In genomic region chr6:7880718-7881107, GRCh38 we compare ENCODE assay signal across 24 cellular contexts. TPM values are rescaled to one million over a fixed set of nuclear protein-coding genes. Genes with fewer than 3 reads are reported as not detected.
DNase-seq lines count a peak whose midpoint lies in the region; ATAC-seq, FAIRE-seq and TF ChIP-seq lines count a peak whose summit lies in the region.
"Had no signal": no experiment of that assay in that cellular context is flagged by ENCODE, and none has a peak within 500 bp of the region (broad histone marks: within the 10 kb centered on the region; RNA-seq: fewer than 3 reads in every experiment).

No MANE protein-coding gene starts in this region.

- no peak overlapping the region for H3K4me2 ChIP-seq in K562 (ENCODE audit: insufficient read depth, low read length)
- H3K4me2 ChIP-seq: A549 had no signal

- no peaks in the 10 kb centered on the region for H3K79me2 ChIP-seq in K562 (ENCODE audit: control insufficient read depth, insufficient read depth, low read length)

- no TSS peak for BruUV-seq in K562 (replicated peaks; lab: Mats Ljungman, UMichigan)

- H3K27ac ChIP-seq in heart right ventricle: no peak overlapping the region
- no peak overlapping the region for H3K27ac ChIP-seq in K562 (ENCODE audit: extremely low read depth, low read depth, low read length)
- H3K27ac ChIP-seq: 22Rv1, A549, C4-2B, GM23248, HL-60 had no signal

- peaks cover 1% of the 10 kb centered on the region; the same call in 1 of the 2 replicates for H4K20me1 ChIP-seq in K562 (replicated peaks; ENCODE audit: control insufficient read depth, insufficient read depth, low read length)

- H3K4me3 ChIP-seq in heart right ventricle (no peak overlapping the region), K562 (no peak overlapping the region)
- H3K4me3 ChIP-seq: A549, GM23248 had no signal

- H3K4me1 ChIP-seq in heart right ventricle (no peaks in the 10 kb centered on the region), K562 (replicated peaks in 1 of 2; ENCODE audit: control insufficient read depth in 2 of 2, insufficient read depth in 2 of 2, low read length in 2 of 2) (no peaks in the 10 kb centered on the region)
- H3K4me1 ChIP-seq: Caco-2 had no signal

- no peak for FAIRE-seq in K562 (lab: Jason Lieb, UNC)
- FAIRE-seq: A549, D721Med, GM18507, GM19239, H54 had no signal

- H3K9ac ChIP-seq in K562 (ENCODE audit: insufficient read depth in 1 of 2, low read depth in 2 of 2, low read length in 2 of 2): no peak overlapping the region
- H3K9ac ChIP-seq: GM23248 had no signal

- CTCF ChIA-PET in K562 (lab: Yijun Ruan, JAX; ENCODE audit: low intra/inter-chr PET ratio): no interaction called here

- intact Hi-C loops in cardiac septum (cut with DNase I) (no loop called here), heart right ventricle (cut with DNase I) (no loop called here), K562 (cut with micrococcal nuclease) (no loop called here)

- no peak overlapping the region for H2AFZ ChIP-seq in K562 (ENCODE audit: low read depth, low read length)
- H2AFZ ChIP-seq: GM23248 had no signal

- POLR2A ChIA-PET in K562 (lab: Yijun Ruan, JAX): interaction anchor here (0.7 to 4.0 kb wide), 6 partner anchors 8 to 72 kb away, joined by 3 to 12 read pairs (median 5); no protein-coding TSS in a partner anchor

- H3K27me3 ChIP-seq in heart right ventricle (no peaks in the 10 kb centered on the region), K562 (ENCODE audit: control insufficient read depth in 2 of 2, insufficient read depth in 2 of 2, low read length in 2 of 2) (no peaks in the 10 kb centered on the region; a peak in 1 of 5 replicates)

- no peaks in the 10 kb centered on the region for H3K9me3 ChIP-seq in heart right ventricle
- no peaks in the 10 kb centered on the region for H3K9me3 ChIP-seq in K562 (replicated peaks; ENCODE audit: control insufficient read depth, insufficient read depth, low read depth, low read length)
- H3K9me3 ChIP-seq: A549, Caco-2 had no signal

- no peak for ATAC-seq in heart right ventricle
- ATAC-seq in K562: no peak
- ATAC-seq in GM18520 (IDR thresholded peaks at IDR 0.05; ENCODE audit: unreplicated experiment): no peak
- no peak for ATAC-seq in GM21786 (IDR thresholded peaks at IDR 0.05; ENCODE audit: unreplicated experiment)
- ATAC-seq: A549 had no signal

- in situ Hi-C loops in K562 (cut with MboI): no loop called here

- DNase-seq in cardiac septum (ENCODE audit: low spot score) (peak; percentile 31), heart right ventricle (no peak), K562 (ENCODE audit: extremely low read depth in 1 of 4, low spot score in 3 of 4) (no peak), DMS53 (lab: John Stamatoyannopoulos, UW) (no peak)
- DNase-seq: AML-193; Caco-2; CD4-positive, alpha-beta T cell; DMS79; GDM1; GM23248; HCEC 1CT; IMR-90; KBM-7 had no signal

- TF ChIP-seq POLR2A in GM19193 (IDR thresholded peaks at IDR 0.05; ENCODE audit: extremely low read depth, insufficient read depth, insufficient read length) (peak; percentile 36), K562 (conservative IDR thresholded peaks at IDR 0.05) (no peak; the same call in 1 of the 2 replicates)

- no peak for TF ChIP-seq RAD21 in K562 (CRISPR knock-in tag; conservative IDR thresholded peaks at IDR 0.05 in 1 of 2, IDR thresholded peaks at IDR 0.05 in 1 of 2)

- peaks cover 3% of the 10 kb centered on the region for H3K9me1 ChIP-seq in K562 (ENCODE audit: control insufficient read depth, insufficient read depth, low read length)

- TF ChIP-seq CTCF in heart right ventricle (IDR thresholded peaks at IDR 0.05): no peak
- TF ChIP-seq CTCF in K562 (IDR thresholded peaks at IDR 0.05 in 2 of 3, conservative IDR thresholded peaks at IDR 0.05 in 1 of 3; ENCODE audit: insufficient read depth in 2 of 3, low read depth in 1 of 3, low read length in 3 of 3): no peak

- TF ChIP-seq EP300 in K562 (IDR thresholded peaks at IDR 0.05; ENCODE audit: low read length): no peak

- peaks cover 2 to 72% (median 50%) of the 10 kb centered on the region in 9 donors for H3K36me3 ChIP-seq in heart right ventricle
- H3K36me3 ChIP-seq in K562 (ENCODE audit: control insufficient read depth, insufficient read depth, low read length): peaks cover 51% of the 10 kb centered on the region

- 93 to 94% methylated on average over 9 of the region's 9 CpGs for WGBS in heart right ventricle, 2 donors
- WGBS in K562 (ENCODE audit: insufficient coverage, low coverage, missing lambda C conversion rate): 84% methylated on average over 9 of the region's 9 CpGs

TF ChIP-seq in K562, 482 proteins besides CTCF, POLR2A, EP300 and RAD21:
- peak in 1 of 2 experiments; percentile 41; a peak in 1 of 4 replicates for TF ChIP-seq SIN3A (IDR thresholded peaks at IDR 0.05; ENCODE audit: borderline replicate concordance in 2 of 2, control insufficient read depth in 1 of 2, low read depth in 2 of 2, low read length in 2 of 2)
- no peak for TF ChIP-seq NCOR1 (IDR thresholded peaks at IDR 0.05)
- no peak for TF ChIP-seq ATF2 (CRISPR knock-in tag; IDR thresholded peaks at IDR 0.05)
- TF ChIP-seq SMAD2 (IDR thresholded peaks at IDR 0.05; ENCODE audit: low read depth, low read length): no peak
- 0 out of 2 replicates have a peak, but pooled peaks have one; percentile 37 for TF ChIP-seq SUPT5H (IDR thresholded peaks at IDR 0.05)

RNA-seq across cellular contexts. Expression of gene TXNDC5, which starts 29.9 kb away (rescaled TPM):
- total RNA-seq in cardiac septum: 50.8 TPM
- 10 to 100 TPM; 26.7 to 78.0 (median 38.3) TPM for total RNA-seq in heart right ventricle
- polyA plus RNA-seq in heart right ventricle: 10 to 100 TPM; 26.5 to 65.6 TPM
- 113 and 119 TPM in 2 replicates for total RNA-seq in K562 (2011; cell fraction: chromatin; rRNA removed; ENCODE audit: low replicate concordance)
- 126 TPM in 2 replicates for total RNA-seq in K562 (2011; cell fraction: nucleolus; rRNA removed)
- 204 and 291 TPM in 2 replicates for total RNA-seq in K562 (2011; cell fraction: nucleoplasm; rRNA removed)
- 136 and 163 TPM in 2 replicates for total RNA-seq in K562 (2014; rRNA removed)
- total RNA-seq in K562 (2014; rRNA removed; fragmentation: Illumina TruSeq; extraction: Trizol): 133 and 142 TPM in 2 replicates
- total RNA-seq in K562 (2015; rRNA removed; fragmentation: Illumina TruSeq; extraction: Trizol): 145 and 151 TPM in 2 replicates
- 137 and 139 TPM in 2 replicates for total RNA-seq in K562 (2021)
- 148 and 164 TPM in 2 replicates for polyA plus RNA-seq in K562 (2011; rRNA removed)
- polyA plus RNA-seq in K562 (2011; cell fraction: cytosol; rRNA removed): 93.6 and 158 TPM in 2 replicates
- 77.6 and 108 TPM in 2 replicates for polyA plus RNA-seq in K562 (2011; cell fraction: nucleus; rRNA removed)
- 111 and 153 TPM in 2 replicates for polyA plus RNA-seq in K562 (2012)
- polyA plus RNA-seq in K562 (2014; fragmentation: Illumina TruSeq; extraction: Trizol): 146 and 156 TPM in 2 replicates
- polyA plus RNA-seq in K562 (2014; fragmentation: Nextera tagmentation; extraction: Ambion mirVana): 10 to 100 TPM; 33.9 to 44.0 TPM
- 101 and 125 TPM in 2 replicates for polyA plus RNA-seq in K562 (2014; rRNA removed)
- 135 and 149 TPM in 2 replicates for polyA minus RNA-seq in K562 (2011; rRNA and poly(A)+ RNA removed)
- 72.4 and 78.1 TPM in 2 replicates for polyA minus RNA-seq in K562 (2011; cell fraction: cytosol; rRNA and poly(A)+ RNA removed)
- polyA minus RNA-seq in K562 (2011; cell fraction: nucleus; rRNA and poly(A)+ RNA removed): 27.7 and 54.0 TPM in 2 replicates
